1 cellular context compared by ENCODE assay signal in genomic region chr6:150667977-150668716, GRCh38.
TF ChIP-seq lines count a peak whose summit lies in the region.

No MANE protein-coding gene starts in this region.

TF ChIP-seq in HEK293, 187 proteins besides CTCF, POLR2A, EP300 and RAD21 (continued from another document):
- TF ChIP-seq ZNF518A (tag by site-specific recombination; conservative IDR thresholded peaks at IDR 0.05; ENCODE audit: low read depth), result no peak
- TF ChIP-seq ZNF561 (tag by site-specific recombination; IDR thresholded peaks at IDR 0.05; ENCODE audit: borderline replicate concordance), result 0 out of 2 replicates have a peak, but pooled peaks have one; percentile 24
- TF ChIP-seq TSHZ1 (tag by site-specific recombination; IDR thresholded peaks at IDR 0.05; ENCODE audit: borderline replicate concordance), result no peak
- TF ChIP-seq OSR2 (tag by site-specific recombination; IDR thresholded peaks at IDR 0.05), result peak; percentile 53; the same call in 1 of the 2 replicates
- TF ChIP-seq ZFHX2 (tag by site-specific recombination; conservative IDR thresholded peaks at IDR 0.05), result no peak
- no peak for TF ChIP-seq ZNF362 (tag by site-specific recombination; IDR thresholded peaks at IDR 0.05)
- TF ChIP-seq ZNF214 (tag by site-specific recombination; IDR thresholded peaks at IDR 0.05; ENCODE audit: borderline replicate concordance), result no peak
- no peak for TF ChIP-seq ZNF692 (tag by site-specific recombination; IDR thresholded peaks at IDR 0.05)
- no peak for TF ChIP-seq INSM2 (tag by site-specific recombination; IDR thresholded peaks at IDR 0.05)
- no peak for TF ChIP-seq ZNF791 (tag by site-specific recombination; IDR thresholded peaks at IDR 0.05)
- peak; percentile 62; the same call in 1 of the 2 replicates for TF ChIP-seq SP7 (tag by site-specific recombination; IDR thresholded peaks at IDR 0.05)
- no peak for TF ChIP-seq ZNF202 (tag by site-specific recombination; IDR thresholded peaks at IDR 0.05; ENCODE audit: borderline replicate concordance)
- no peak for TF ChIP-seq ATF2 (tag by site-specific recombination; IDR thresholded peaks at IDR 0.05; ENCODE audit: low read depth)
- no peak for TF ChIP-seq ZNF785 (tag by site-specific recombination; IDR thresholded peaks at IDR 0.05)
- TF ChIP-seq ZNF10 (tag by site-specific recombination; IDR thresholded peaks at IDR 0.05), result peak; percentile 62; the same call in 1 of the 2 replicates
- no peak for TF ChIP-seq ZNF416 (tag by site-specific recombination; IDR thresholded peaks at IDR 0.05)
- TF ChIP-seq ZNF138 (tag by site-specific recombination; IDR thresholded peaks at IDR 0.05; ENCODE audit: borderline replicate concordance), result no peak
- no peak for TF ChIP-seq ZFP69B (tag by site-specific recombination; IDR thresholded peaks at IDR 0.05)
- no peak for TF ChIP-seq ZNF670 (tag by site-specific recombination; IDR thresholded peaks at IDR 0.05; ENCODE audit: low read depth)
- TF ChIP-seq ZNF514 (tag by site-specific recombination; IDR thresholded peaks at IDR 0.05), result no peak
- TF ChIP-seq ZSCAN23 (tag by site-specific recombination; IDR thresholded peaks at IDR 0.05), result no peak
- peak; percentile 27; the same call in 1 of the 2 replicates for TF ChIP-seq TRIM28 (IDR thresholded peaks at IDR 0.05; ENCODE audit: borderline replicate concordance, low read length)
- TF ChIP-seq IKZF3 (tag by site-specific recombination; IDR thresholded peaks at IDR 0.05), result peak; percentile 67; the same call in 1 of the 2 replicates
- TF ChIP-seq ZNF48 (tag by site-specific recombination; IDR thresholded peaks at IDR 0.05), result no peak
- no peak for TF ChIP-seq ZNF658 (tag by site-specific recombination; IDR thresholded peaks at IDR 0.05)
- no peak for TF ChIP-seq SETDB1 (IDR thresholded peaks at IDR 0.05; ENCODE audit: insufficient read length, low read length)
- TF ChIP-seq ZNF610 (tag by site-specific recombination; IDR thresholded peaks at IDR 0.05; ENCODE audit: borderline replicate concordance), result no peak
- no peak for TF ChIP-seq HOXD13 (CRISPR knock-in tag; IDR thresholded peaks at IDR 0.05; ENCODE audit: borderline replicate concordance)
- TF ChIP-seq ZNF24 (tag by site-specific recombination; IDR thresholded peaks at IDR 0.05), result 0 out of 2 replicates have a peak, but pooled peaks have one; percentile 25
- no peak for TF ChIP-seq ZSCAN4 (tag by site-specific recombination; IDR thresholded peaks at IDR 0.05)
TF ChIP-seq in HEK293: peak in this region for 21.
